ENCODE assay signal across 29 cellular contexts in the genomic region with DNA sequence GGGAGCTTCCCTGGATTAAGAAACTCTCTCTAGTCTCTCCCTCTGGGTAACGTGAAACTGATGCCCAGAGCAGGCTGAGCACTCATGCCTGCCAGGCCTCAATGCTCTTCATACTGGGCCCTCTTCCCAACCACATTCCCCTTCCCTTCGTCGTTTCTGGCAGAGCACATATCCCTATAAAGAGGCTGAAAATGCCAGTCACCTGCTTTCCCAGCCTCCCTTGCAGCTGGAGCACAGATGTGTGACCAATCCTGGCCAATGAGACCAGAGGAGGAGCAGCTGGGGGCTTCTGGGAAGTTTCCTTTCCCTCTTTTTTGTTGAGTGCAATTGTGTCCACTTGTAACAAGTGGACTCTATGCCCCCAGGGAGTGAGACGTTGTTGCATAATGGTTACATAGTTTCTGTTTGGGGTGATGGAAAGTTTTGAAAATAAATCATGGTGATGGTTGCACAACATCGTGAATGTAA. TPM values are rescaled to one million over a fixed set of nuclear protein-coding genes. Genes with fewer than 3 reads are reported as not detected.
A peak's percentile ranks its signal among the peaks of the same experiment; 100 is the strongest.
DNase-seq lines count a peak whose midpoint lies in the region; ATAC-seq and TF ChIP-seq lines count a peak whose summit lies in the region.
"Had no signal": no experiment of that assay in that cellular context is flagged by ENCODE, and none has a peak within 500 bp of the region (broad histone marks: within the 10 kb centered on the region; RNA-seq: fewer than 3 reads in every experiment).

No MANE protein-coding gene starts in this region.

- ATAC-seq in HG02885 (IDR thresholded peaks at IDR 0.05; ENCODE audit: poor library complexity, unreplicated experiment) (no peak), HG03342 (IDR thresholded peaks at IDR 0.05; ENCODE audit: unreplicated experiment) (no peak)
- ATAC-seq: esophagus mucosa, T-cell had no signal

- H3K36me3 ChIP-seq in breast epithelium (no peaks in the 10 kb centered on the region), mammary epithelial cell (ENCODE audit: insufficient read depth, low read length) (no peaks in the 10 kb centered on the region), left ventricle myocardium inferior (no peaks in the 10 kb centered on the region), subcutaneous abdominal adipose tissue (ENCODE audit: control insufficient read depth in 5 of 5, insufficient read depth in 5 of 5, low read length in 5 of 5) (no peaks in the 10 kb centered on the region)
- H3K36me3 ChIP-seq: BLaER1 treated with 17β-estradiol and CSF1 and Interleukin-3, amounts not matched to agents 10 nM and 100 nM; uterus had no signal

- no peak for TF ChIP-seq POLR2A in breast epithelium (IDR thresholded peaks at IDR 0.05)

- DNase-seq in MCF 10A (ENCODE audit: unreplicated experiment), result peak; percentile 62
- DNase-seq in breast epithelium (ENCODE audit: low spot score in 2 of 2), result no peak
- no peak for DNase-seq in mammary epithelial cell
- DNase-seq in left ventricle myocardium inferior, result no peak
- DNase-seq in D341Med (ENCODE audit: low spot score), result no peak
- DNase-seq: 8988T; activated CD4-positive, alpha-beta T cell treated with anti-CD3 and anti-CD28 coated beads, Interleukin-2, amount 10 ng/mL, durations not matched to agents 7 days and 5 days; activated CD8-positive, alpha-beta memory T cell treated with anti-CD3 and anti-CD28 coated beads, Interleukin-2, amount 50 U/mL, for 48 hours; activated effector memory CD4-positive, alpha-beta T cell treated with anti-CD3 and anti-CD28 coated beads, Interleukin-2, amount 50 U/mL, for 16 hours; central memory CD4-positive, alpha-beta T cell; hypothalamus; Karpas-422; kidney; midbrain; NCI-H526 treated with DMSO at 0.1 percent for 48 hours; posterior cingulate gyrus; SHP77 treated with DMSO at 0.1 percent for 48 hours; stimulated activated CD4-positive, alpha-beta T cell treated with anti-CD3 and anti-CD28 coated beads, Interleukin-4, amount 100 ng/mL, for 4 hours; substantia nigra; T-cell; uterus had no signal

- no peaks in the 10 kb centered on the region for H4K20me1 ChIP-seq in mammary epithelial cell (ENCODE audit: insufficient read depth, low read length)
- H4K20me1 ChIP-seq: BLaER1 treated with 17β-estradiol and CSF1 and Interleukin-3, amounts not matched to agents 10 nM and 100 nM had no signal

- H3K27ac ChIP-seq in breast epithelium (no peak overlapping the region), mammary epithelial cell (ENCODE audit: insufficient read depth, low read depth, low read length) (no peak overlapping the region), left ventricle myocardium inferior (replicated peaks) (peak overlapping the region; percentile 38), subcutaneous abdominal adipose tissue (ENCODE audit: low read depth, low read length) (peak overlapping the region; percentile 53)
- H3K27ac ChIP-seq: BLaER1 treated with 17β-estradiol and CSF1 and Interleukin-3, amounts not matched to agents 10 nM and 100 nM; uterus had no signal

- WGBS in mammary epithelial cell (ENCODE audit: low coverage, missing lambda C conversion rate), result 21% methylated on average over 3 of the region's 5 CpGs

- peaks cover 40% of the 10 kb centered on the region for H3K4me1 Mint-ChIP-seq in MCF 10A (ENCODE audit: insufficient read depth, unreplicated experiment)
- H3K4me1 Mint-ChIP-seq: activated CD4-positive, alpha-beta T cell treated with anti-CD3 and anti-CD28 coated beads, Interleukin-2, amount 10 ng/mL, durations not matched to agents 7 days and 5 days; T-cell had no signal

- CTCF ChIA-PET in MCF 10A (lab: Yijun Ruan, JAX), result interaction anchor here (1.1 to 5.3 kb wide), 2 partner anchors 8 to 24 kb away, joined by 3 to 32 read pairs; no protein-coding TSS in a partner anchor
- CTCF ChIA-PET in mammary epithelial cell (lab: Charles Lee; ENCODE audit: low non-redundant PET), result no interaction called here

- H3K9me3 Mint-ChIP-seq in MCF 10A (ENCODE audit: unreplicated experiment), result peaks cover 10% of the 10 kb centered on the region

- H3K4me2 ChIP-seq in mammary epithelial cell (ENCODE audit: insufficient read depth, low read depth, low read length), result no peak overlapping the region
- H3K4me2 ChIP-seq: BLaER1 treated with 17β-estradiol and CSF1 and Interleukin-3, amounts not matched to agents 10 nM and 100 nM; smooth muscle cell had no signal

- H3K27me3 Mint-ChIP-seq in MCF 10A (ENCODE audit: insufficient read depth, unreplicated experiment), result no peaks in the 10 kb centered on the region

- no peak overlapping the region for H3K4me3 Mint-ChIP-seq in MCF 10A (ENCODE audit: unreplicated experiment)
- H3K4me3 Mint-ChIP-seq: activated CD4-positive, alpha-beta T cell treated with anti-CD3 and anti-CD28 coated beads, Interleukin-2, amount 10 ng/mL, durations not matched to agents 7 days and 5 days; nephron; T-cell had no signal

- POLR2A ChIA-PET in MCF 10A (lab: Yijun Ruan, JAX), result interaction anchor here (1.6 to 5.7 kb wide), 2 partner anchors 8 to 13 kb away, joined by 4 to 64 read pairs; no protein-coding TSS in a partner anchor

- H3K9ac ChIP-seq in mammary epithelial cell (ENCODE audit: insufficient read depth, low read length) (no peak overlapping the region), subcutaneous abdominal adipose tissue (ENCODE audit: low read length in 5 of 5) (no peak overlapping the region)
- H3K9ac ChIP-seq: BLaER1 treated with 17β-estradiol and CSF1 and Interleukin-3, amounts not matched to agents 10 nM and 100 nM had no signal

- intact Hi-C loops in MCF 10A (cut with micrococcal nuclease), result no loop called here
- intact Hi-C loops in breast epithelium (cut with DNase I; ENCODE audit: low total_unique reads), result no loop called here
- intact Hi-C loops in mammary epithelial cell (cut with micrococcal nuclease), result no loop called here
- intact Hi-C loops in left ventricle myocardium inferior (cut with micrococcal nuclease), result no loop called here

- BruUV-seq in MCF 10A (replicated peaks; lab: Mats Ljungman, UMichigan), result no TSS peak
- BruUV-seq in mammary epithelial cell (replicated peaks; lab: Mats Ljungman, UMichigan), result no TSS peak

- H3K4me3 ChIP-seq in breast epithelium, result no peak overlapping the region
- H3K4me3 ChIP-seq in mammary epithelial cell (replicated peaks in 1 of 3; ENCODE audit: insufficient read depth in 1 of 3, low read depth in 2 of 3, low read length in 3 of 3), result no peak overlapping the region
- H3K4me3 ChIP-seq in left ventricle myocardium inferior, result no peak overlapping the region
- no peak overlapping the region for H3K4me3 ChIP-seq in subcutaneous abdominal adipose tissue (ENCODE audit: low read depth in 1 of 5, low read length in 5 of 5)
- H3K4me3 ChIP-seq: BLaER1 treated with 17β-estradiol and CSF1 and Interleukin-3, amounts not matched to agents 10 nM and 100 nM; smooth muscle cell; uterus had no signal

- dilution Hi-C loops in mammary epithelial cell (cut with HindIII; ENCODE audit: low sequenced_read_pairs), result no loop called here

- H3K27me3 ChIP-seq in breast epithelium, result no peaks in the 10 kb centered on the region
- H3K27me3 ChIP-seq in mammary epithelial cell (ENCODE audit: insufficient read depth, low read length), result no peaks in the 10 kb centered on the region
- H3K27me3 ChIP-seq in left ventricle myocardium inferior (ENCODE audit: low read depth), result no peaks in the 10 kb centered on the region
- no peaks in the 10 kb centered on the region for H3K27me3 ChIP-seq in subcutaneous abdominal adipose tissue (ENCODE audit: control insufficient read depth in 5 of 5, insufficient read depth in 4 of 5, low read length in 5 of 5)
- H3K27me3 ChIP-seq: BLaER1 treated with 17β-estradiol and CSF1 and Interleukin-3, amounts not matched to agents 10 nM and 100 nM; uterus had no signal

- H3K36me3 Mint-ChIP-seq in MCF 10A (ENCODE audit: insufficient read depth, unreplicated experiment), result no peaks in the 10 kb centered on the region
- H3K36me3 Mint-ChIP-seq: T-cell had no signal

- H3K79me2 ChIP-seq in mammary epithelial cell (ENCODE audit: insufficient read depth, low read length), result no peaks in the 10 kb centered on the region

- H3K4me1 ChIP-seq in breast epithelium (peaks cover 0 to 5% of the 10 kb centered on the region in 2 donors), mammary epithelial cell (ENCODE audit: insufficient read depth, low read length) (peaks cover 8% of the 10 kb centered on the region), left ventricle myocardium inferior (peaks cover 15% of the 10 kb centered on the region), subcutaneous abdominal adipose tissue (ENCODE audit: control insufficient read depth in 5 of 5, insufficient read depth in 5 of 5, low read length in 5 of 5) (peaks cover 9 to 54% (median 35%) of the 10 kb centered on the region in 5 donors)
- H3K4me1 ChIP-seq: BLaER1 treated with 17β-estradiol and CSF1 and Interleukin-3, amounts not matched to agents 10 nM and 100 nM; uterus had no signal

- H3K27ac Mint-ChIP-seq in MCF 10A (ENCODE audit: low read depth, unreplicated experiment), result no peak overlapping the region
- H3K27ac Mint-ChIP-seq: activated CD4-positive, alpha-beta T cell treated with anti-CD3 and anti-CD28 coated beads, Interleukin-2, amount 10 ng/mL, durations not matched to agents 7 days and 5 days; nephron; T-cell had no signal

- H2AFZ ChIP-seq in mammary epithelial cell (ENCODE audit: low read depth, low read length), result peak overlapping the region; percentile 46

- H3K9me3 ChIP-seq in breast epithelium, result peaks cover 0 to 8% of the 10 kb centered on the region in 2 donors
- no peaks in the 10 kb centered on the region for H3K9me3 ChIP-seq in mammary epithelial cell (replicated peaks; ENCODE audit: insufficient read depth, low read length)
- peaks cover 9% of the 10 kb centered on the region for H3K9me3 ChIP-seq in left ventricle myocardium inferior (replicated peaks)
- peaks cover 0 to 2% (median 0%) of the 10 kb centered on the region in 5 donors for H3K9me3 ChIP-seq in subcutaneous abdominal adipose tissue (ENCODE audit: control insufficient read depth in 5 of 5, low read length in 5 of 5)
- H3K9me3 ChIP-seq: uterus had no signal

- TF ChIP-seq CTCF in MCF 10A (IDR thresholded peaks at IDR 0.05; ENCODE audit: unreplicated experiment) (no peak), breast epithelium (IDR thresholded peaks at IDR 0.05) (no peak), mammary epithelial cell (conservative IDR thresholded peaks at IDR 0.05 in 1 of 2, IDR thresholded peaks at IDR 0.05 in 1 of 2; ENCODE audit: extremely low read depth in 1 of 2, insufficient read depth in 1 of 2, low read depth in 1 of 2, low read length in 2 of 2) (no peak), left ventricle myocardium inferior (IDR thresholded peaks at IDR 0.05; ENCODE audit: borderline replicate concordance) (no peak)

- in situ Hi-C loops in mammary epithelial cell (cut with MboI; ENCODE audit: low sequenced_read_pairs in 2 of 2), result no loop called here

RNA-seq across cellular contexts. Expression of a gene that starts 30.2 kb away (rescaled TPM):
- total RNA-seq in MCF 10A (2022) (not detected in 2 replicates), breast epithelium (not detected), mammary epithelial cell (not detected), left ventricle myocardium inferior (not detected)
- not detected for polyA plus RNA-seq in mammary epithelial cell
- polyA minus RNA-seq in mammary epithelial cell, result not detected
- total RNA-seq: activated CD4-positive, alpha-beta T cell treated with anti-CD3 and anti-CD28 coated beads, Interleukin-2, amount 10 ng/mL, durations not matched to agents 7 days and 5 days; esophagus mucosa; kidney; smooth muscle cell; T-cell; uterus had no signal
- polyA plus RNA-seq: adipose tissue, smooth muscle cell had no signal

Comparison
In these comparisons a context has a peak if more than half of its experiments do, and no peak if none do; other contexts are left out.
1. H3K27ac ChIP-seq: peak in left ventricle myocardium inferior (single experiment) and subcutaneous abdominal adipose tissue (single experiment); none in breast epithelium (0 of 2) and mammary epithelial cell (single experiment).